ENCODE assay signal across 1 cellular context in genomic region chr17:76461765-76462555, GRCh38.
TF ChIP-seq lines count a peak whose summit lies in the region.

No MANE protein-coding gene starts in this region.

TF ChIP-seq in GM23338, 12 proteins besides CTCF, POLR2A, EP300 and RAD21 (continued from another document):
- TF ChIP-seq, protein P1, sequence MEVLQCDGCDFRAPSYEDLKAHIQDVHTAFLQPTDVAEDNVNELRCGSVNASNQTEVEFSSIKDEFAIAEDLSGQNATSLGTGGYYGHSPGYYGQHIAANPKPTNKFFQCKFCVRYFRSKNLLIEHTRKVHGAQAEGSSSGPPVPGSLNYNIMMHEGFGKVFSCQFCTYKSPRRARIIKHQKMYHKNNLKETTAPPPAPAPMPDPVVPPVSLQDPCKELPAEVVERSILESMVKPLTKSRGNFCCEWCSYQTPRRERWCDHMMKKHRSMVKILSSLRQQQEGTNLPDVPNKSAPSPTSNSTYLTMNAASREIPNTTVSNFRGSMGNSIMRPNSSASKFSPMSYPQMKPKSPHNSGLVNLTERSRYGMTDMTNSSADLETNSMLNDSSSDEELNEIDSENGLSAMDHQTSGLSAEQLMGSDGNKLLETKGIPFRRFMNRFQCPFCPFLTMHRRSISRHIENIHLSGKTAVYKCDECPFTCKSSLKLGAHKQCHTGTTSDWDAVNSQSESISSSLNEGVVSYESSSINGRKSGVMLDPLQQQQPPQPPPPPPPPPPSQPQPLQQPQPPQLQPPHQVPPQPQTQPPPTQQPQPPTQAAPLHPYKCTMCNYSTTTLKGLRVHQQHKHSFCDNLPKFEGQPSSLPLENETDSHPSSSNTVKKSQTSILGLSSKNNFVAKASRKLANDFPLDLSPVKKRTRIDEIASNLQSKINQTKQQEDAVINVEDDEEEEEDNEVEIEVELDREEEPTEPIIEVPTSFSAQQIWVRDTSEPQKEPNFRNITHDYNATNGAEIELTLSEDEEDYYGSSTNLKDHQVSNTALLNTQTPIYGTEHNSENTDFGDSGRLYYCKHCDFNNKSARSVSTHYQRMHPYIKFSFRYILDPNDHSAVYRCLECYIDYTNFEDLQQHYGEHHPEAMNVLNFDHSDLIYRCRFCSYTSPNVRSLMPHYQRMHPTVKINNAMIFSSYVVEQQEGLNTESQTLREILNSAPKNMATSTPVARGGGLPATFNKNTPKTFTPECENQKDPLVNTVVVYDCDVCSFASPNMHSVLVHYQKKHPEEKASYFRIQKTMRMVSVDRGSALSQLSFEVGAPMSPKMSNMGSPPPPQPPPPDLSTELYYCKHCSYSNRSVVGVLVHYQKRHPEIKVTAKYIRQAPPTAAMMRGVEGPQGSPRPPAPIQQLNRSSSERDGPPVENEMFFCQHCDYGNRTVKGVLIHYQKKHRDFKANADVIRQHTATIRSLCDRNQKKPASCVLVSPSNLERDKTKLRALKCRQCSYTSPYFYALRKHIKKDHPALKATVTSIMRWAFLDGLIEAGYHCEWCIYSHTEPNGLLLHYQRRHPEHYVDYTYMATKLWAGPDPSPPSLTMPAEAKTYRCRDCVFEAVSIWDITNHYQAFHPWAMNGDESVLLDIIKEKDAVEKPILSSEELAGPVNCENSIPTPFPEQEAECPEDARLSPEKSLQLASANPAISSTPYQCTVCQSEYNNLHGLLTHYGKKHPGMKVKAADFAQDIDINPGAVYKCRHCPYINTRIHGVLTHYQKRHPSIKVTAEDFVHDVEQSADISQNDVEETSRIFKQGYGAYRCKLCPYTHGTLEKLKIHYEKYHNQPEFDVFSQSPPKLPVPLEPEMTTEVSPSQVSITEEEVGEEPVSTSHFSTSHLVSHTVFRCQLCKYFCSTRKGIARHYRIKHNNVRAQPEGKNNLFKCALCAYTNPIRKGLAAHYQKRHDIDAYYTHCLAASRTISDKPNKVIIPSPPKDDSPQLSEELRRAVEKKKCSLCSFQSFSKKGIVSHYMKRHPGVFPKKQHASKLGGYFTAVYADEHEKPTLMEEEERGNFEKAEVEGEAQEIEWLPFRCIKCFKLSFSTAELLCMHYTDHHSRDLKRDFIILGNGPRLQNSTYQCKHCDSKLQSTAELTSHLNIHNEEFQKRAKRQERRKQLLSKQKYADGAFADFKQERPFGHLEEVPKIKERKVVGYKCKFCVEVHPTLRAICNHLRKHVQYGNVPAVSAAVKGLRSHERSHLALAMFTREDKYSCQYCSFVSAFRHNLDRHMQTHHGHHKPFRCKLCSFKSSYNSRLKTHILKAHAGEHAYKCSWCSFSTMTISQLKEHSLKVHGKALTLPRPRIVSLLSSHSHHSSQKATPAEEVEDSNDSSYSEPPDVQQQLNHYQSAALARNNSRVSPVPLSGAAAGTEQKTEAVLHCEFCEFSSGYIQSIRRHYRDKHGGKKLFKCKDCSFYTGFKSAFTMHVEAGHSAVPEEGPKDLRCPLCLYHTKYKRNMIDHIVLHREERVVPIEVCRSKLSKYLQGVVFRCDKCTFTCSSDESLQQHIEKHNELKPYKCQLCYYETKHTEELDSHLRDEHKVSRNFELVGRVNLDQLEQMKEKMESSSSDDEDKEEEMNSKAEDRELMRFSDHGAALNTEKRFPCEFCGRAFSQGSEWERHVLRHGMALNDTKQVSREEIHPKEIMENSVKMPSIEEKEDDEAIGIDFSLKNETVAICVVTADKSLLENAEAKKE (CRISPR knock-in tag; IDR thresholded peaks at IDR 0.05) = no peak
- TF ChIP-seq NANOG (IDR thresholded peaks at IDR 0.05; ENCODE audit: borderline replicate concordance) (no peak), ETS1 (IDR thresholded peaks at IDR 0.05) (no peak), EZH2phosphoT487 (IDR thresholded peaks at IDR 0.05; ENCODE audit: unreplicated experiment) (no peak), EZH2 (IDR thresholded peaks at IDR 0.05; ENCODE audit: low read depth, unreplicated experiment) (no peak), JUNB (IDR thresholded peaks at IDR 0.05; ENCODE audit: unreplicated experiment) (no peak), POLR2AphosphoS5 (IDR thresholded peaks at IDR 0.05; ENCODE audit: low read depth) (no peak), CREB1 (CRISPR knock-in tag; IDR thresholded peaks at IDR 0.05; ENCODE audit: low read depth) (no peak), STAT1 (IDR thresholded peaks at IDR 0.05; ENCODE audit: unreplicated experiment) (no peak), ZNF331 (CRISPR knock-in tag; IDR thresholded peaks at IDR 0.05; ENCODE audit: low read depth) (no peak)
- TF ChIP-seq, protein P2, sequence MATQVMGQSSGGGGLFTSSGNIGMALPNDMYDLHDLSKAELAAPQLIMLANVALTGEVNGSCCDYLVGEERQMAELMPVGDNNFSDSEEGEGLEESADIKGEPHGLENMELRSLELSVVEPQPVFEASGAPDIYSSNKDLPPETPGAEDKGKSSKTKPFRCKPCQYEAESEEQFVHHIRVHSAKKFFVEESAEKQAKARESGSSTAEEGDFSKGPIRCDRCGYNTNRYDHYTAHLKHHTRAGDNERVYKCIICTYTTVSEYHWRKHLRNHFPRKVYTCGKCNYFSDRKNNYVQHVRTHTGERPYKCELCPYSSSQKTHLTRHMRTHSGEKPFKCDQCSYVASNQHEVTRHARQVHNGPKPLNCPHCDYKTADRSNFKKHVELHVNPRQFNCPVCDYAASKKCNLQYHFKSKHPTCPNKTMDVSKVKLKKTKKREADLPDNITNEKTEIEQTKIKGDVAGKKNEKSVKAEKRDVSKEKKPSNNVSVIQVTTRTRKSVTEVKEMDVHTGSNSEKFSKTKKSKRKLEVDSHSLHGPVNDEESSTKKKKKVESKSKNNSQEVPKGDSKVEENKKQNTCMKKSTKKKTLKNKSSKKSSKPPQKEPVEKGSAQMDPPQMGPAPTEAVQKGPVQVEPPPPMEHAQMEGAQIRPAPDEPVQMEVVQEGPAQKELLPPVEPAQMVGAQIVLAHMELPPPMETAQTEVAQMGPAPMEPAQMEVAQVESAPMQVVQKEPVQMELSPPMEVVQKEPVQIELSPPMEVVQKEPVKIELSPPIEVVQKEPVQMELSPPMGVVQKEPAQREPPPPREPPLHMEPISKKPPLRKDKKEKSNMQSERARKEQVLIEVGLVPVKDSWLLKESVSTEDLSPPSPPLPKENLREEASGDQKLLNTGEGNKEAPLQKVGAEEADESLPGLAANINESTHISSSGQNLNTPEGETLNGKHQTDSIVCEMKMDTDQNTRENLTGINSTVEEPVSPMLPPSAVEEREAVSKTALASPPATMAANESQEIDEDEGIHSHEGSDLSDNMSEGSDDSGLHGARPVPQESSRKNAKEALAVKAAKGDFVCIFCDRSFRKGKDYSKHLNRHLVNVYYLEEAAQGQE (IDR thresholded peaks at IDR 0.05; ENCODE audit: unreplicated experiment) = no peak
